ENCODE assay signal across 29 cellular contexts in genomic region chr13:34039678-34040077, GRCh38.
"Had no signal": no experiment of that assay in that cellular context is flagged by ENCODE, and none has a peak within 500 bp of the region (broad histone marks: within the 10 kb centered on the region; RNA-seq: fewer than 3 reads in every experiment).

No MANE protein-coding gene starts in this region.

- H3K4me1 ChIP-seq: ascending aorta had no signal

- ATAC-seq: activated naive CD4-positive, alpha-beta T cell treated with anti-CD3 and anti-CD28 coated beads, Interleukin-2, amount 50 U/mL, for 72 hours; activated naive CD8-positive, alpha-beta T cell treated with anti-CD3 and anti-CD28 coated beads, Interleukin-2, amount 50 U/mL, for 24 hours; activated T-cell treated with anti-CD3 and anti-CD28 coated beads, Interleukin-2, amount 50 U/mL, for 4 hours; PC-3; SK-N-SH treated with all-trans-retinoic acid at 6 μM for 48 hours had no signal

- H3K4me1 Mint-ChIP-seq: activated CD4-positive, alpha-beta T cell treated with anti-CD3 and anti-CD28 coated beads, Interleukin-2, amount 10 ng/mL, durations not matched to agents 24 days and 14 days; activated naive CD8-positive, alpha-beta T cell treated with anti-CD3 and anti-CD28 coated beads, Interleukin-2, amount 50 U/mL, for 24 hours had no signal

- H3K27me3 ChIP-seq: ascending aorta, cardiac muscle cell, SJSA1 had no signal

- H3K27ac ChIP-seq: ascending aorta, cardiac muscle cell, SJSA1 had no signal

- H3K4me3 ChIP-seq: ascending aorta, cardiac muscle cell, SJSA1 had no signal

- H3K27me3 Mint-ChIP-seq: activated CD4-positive, alpha-beta memory T cell treated with anti-CD3 and anti-CD28 coated beads for 36 hours; activated naive CD8-positive, alpha-beta T cell treated with anti-CD3 and anti-CD28 coated beads, Interleukin-2, amount 50 U/mL, for 24 hours; brain had no signal

- DNase-seq: activated B cell treated with CpG ODN at 0.5 μM for 24 hours; activated CD4-positive, alpha-beta memory T cell treated with anti-CD3 and anti-CD28 coated beads for 36 hours; activated CD4-positive, alpha-beta T cell treated with anti-CD3 and anti-CD28 coated beads for 1 hour; activated CD4-positive, alpha-beta T cell treated with anti-CD3 and anti-CD28 coated beads, Interleukin-2, amount 10 ng/mL, durations not matched to agents 24 days and 14 days; activated CD8-positive, alpha-beta memory T cell treated with anti-CD3 and anti-CD28 coated beads for 24 hours; activated effector memory CD4-positive, alpha-beta T cell treated with anti-CD3 and anti-CD28 coated beads, Interleukin-2, amount 50 U/mL, for 16 hours; activated naive CD4-positive, alpha-beta T cell treated with Interleukin-2 at 50 U/mL for 16 hours; activated naive CD8-positive, alpha-beta T cell treated with anti-CD3 and anti-CD28 coated beads, Interleukin-2, amount 50 U/mL, for 24 hours; activated T-cell treated with anti-CD3 and anti-CD28 coated beads, Interleukin-2, amount 50 U/mL, for 4 hours; amniotic stem cell; cerebellar nuclear complex; KG1; NCI-H1048; NCI-H146; NCI-H187 treated with DMSO at 0.1 percent for 48 hours; NCI-H2171; NCI-H2227 treated with DMSO at 0.1 percent for 48 hours; NCI-H526; NCI-H774; PC-3; SHP77 had no signal

- H3K9me3 Mint-ChIP-seq: activated CD4-positive, alpha-beta memory T cell treated with anti-CD3 and anti-CD28 coated beads for 36 hours; activated CD4-positive, alpha-beta T cell treated with anti-CD3 and anti-CD28 coated beads, Interleukin-2, amount 10 ng/mL, durations not matched to agents 24 days and 14 days; activated naive CD8-positive, alpha-beta T cell treated with anti-CD3 and anti-CD28 coated beads, Interleukin-2, amount 50 U/mL, for 24 hours; activated T-cell treated with anti-CD3 and anti-CD28 coated beads, Interleukin-2, amount 50 U/mL, for 4 hours; T-helper 1 cell treated with Interleukin-12 subunit alpha and Interleukin-12 subunit beta and Interleukin-4 antibody, amounts not matched to agents 30 μg/mL and 1 μg/mL, for 36 hours had no signal

- FAIRE-seq: RCC 7860 had no signal

- H3K36me3 ChIP-seq: ascending aorta, cardiac muscle cell, SJSA1 had no signal

- H3K9me3 ChIP-seq: ascending aorta, SJSA1 had no signal

- H3K27ac Mint-ChIP-seq: activated B cell treated with CpG ODN at 0.5 μM for 24 hours; activated CD4-positive, alpha-beta memory T cell treated with anti-CD3 and anti-CD28 coated beads for 36 hours; activated CD4-positive, alpha-beta T cell treated with anti-CD3 and anti-CD28 coated beads, Interleukin-2, amount 10 ng/mL, durations not matched to agents 24 days and 14 days; activated naive CD4-positive, alpha-beta T cell treated with anti-CD3 and anti-CD28 coated beads, Interleukin-2, amount 50 U/mL, for 72 hours; activated naive CD8-positive, alpha-beta T cell treated with anti-CD3 and anti-CD28 coated beads, Interleukin-2, amount 50 U/mL, for 24 hours; T-helper 1 cell treated with Interleukin-12 subunit alpha and Interleukin-12 subunit beta and Interleukin-4 antibody, amounts not matched to agents 30 μg/mL and 1 μg/mL, for 36 hours had no signal

- H3K36me3 Mint-ChIP-seq: activated CD4-positive, alpha-beta memory T cell treated with anti-CD3 and anti-CD28 coated beads for 36 hours; activated naive CD4-positive, alpha-beta T cell treated with anti-CD3 and anti-CD28 coated beads, Interleukin-2, amount 50 U/mL, for 72 hours had no signal

- H3K4me3 Mint-ChIP-seq: activated B cell treated with CpG ODN at 0.5 μM for 24 hours; activated CD4-positive, alpha-beta memory T cell treated with anti-CD3 and anti-CD28 coated beads for 36 hours; activated CD4-positive, alpha-beta T cell treated with anti-CD3 and anti-CD28 coated beads, Interleukin-2, amount 10 ng/mL, durations not matched to agents 24 days and 14 days; activated naive CD8-positive, alpha-beta T cell treated with anti-CD3 and anti-CD28 coated beads, Interleukin-2, amount 50 U/mL, for 24 hours; activated T-cell treated with anti-CD3 and anti-CD28 coated beads, Interleukin-2, amount 50 U/mL, for 4 hours; brain; T-helper 1 cell treated with Interleukin-12 subunit alpha and Interleukin-12 subunit beta and Interleukin-4 antibody, amounts not matched to agents 30 μg/mL and 1 μg/mL, for 36 hours had no signal
